10 cellular contexts compared by ENCODE assay signal in the genomic region with DNA sequence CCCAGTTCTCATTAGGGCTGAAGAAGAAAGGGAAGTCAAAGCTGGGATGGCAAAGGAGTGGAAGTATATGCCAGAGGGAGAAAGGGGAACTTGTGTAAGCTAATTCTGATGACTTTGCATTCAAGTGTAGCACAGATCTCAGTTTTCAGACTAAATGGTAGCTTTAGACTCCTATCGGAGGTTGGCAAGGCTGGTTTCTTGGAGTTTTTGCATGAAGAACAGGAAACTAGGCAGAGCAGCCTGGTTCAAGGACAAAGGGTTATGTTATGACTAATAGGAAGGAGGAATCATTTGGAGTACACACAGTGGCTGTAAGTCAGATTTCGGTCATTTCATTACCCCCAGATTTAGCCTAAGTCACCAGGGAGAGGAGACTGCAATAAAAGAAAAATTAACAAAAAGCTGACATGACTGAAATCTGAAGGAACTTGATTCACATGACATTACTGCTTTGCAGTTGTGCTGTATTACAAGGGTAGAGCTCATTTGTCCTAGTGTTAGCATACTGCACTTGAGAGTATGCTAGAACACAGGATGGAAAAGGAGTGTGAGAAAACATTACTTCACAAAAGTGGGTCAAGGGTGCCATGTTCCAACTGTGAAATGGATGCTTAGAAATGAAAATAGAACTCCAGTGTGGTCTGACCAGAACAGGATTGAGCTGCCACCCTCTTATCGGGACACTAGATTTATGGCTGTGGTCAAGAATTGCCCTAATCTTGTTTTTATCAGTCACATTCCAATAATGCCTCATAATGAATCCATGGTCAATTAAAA. TPM values are rescaled to one million over a fixed set of nuclear protein-coding genes. Genes with fewer than 3 reads are reported as not detected.
A peak's percentile ranks its signal among the peaks of the same experiment; 100 is the strongest.
DNase-seq lines count a peak whose midpoint lies in the region; ATAC-seq and TF ChIP-seq lines count a peak whose summit lies in the region.
"Had no signal": no experiment of that assay in that cellular context is flagged by ENCODE, and none has a peak within 500 bp of the region (broad histone marks: within the 10 kb centered on the region; RNA-seq: fewer than 3 reads in every experiment).

No MANE protein-coding gene starts in this region.

- peak overlapping the region; percentile 64 for H2AK5ac ChIP-seq in mesenchymal stem cell (ENCODE audit: low read length, severe bottlenecking)

- no peak for TF ChIP-seq CTCF in MCF 10A (IDR thresholded peaks at IDR 0.05; ENCODE audit: unreplicated experiment)
- no peak for TF ChIP-seq CTCF in breast epithelium (IDR thresholded peaks at IDR 0.05)
- TF ChIP-seq CTCF in colonic mucosa (IDR thresholded peaks at IDR 0.05) = no peak
- TF ChIP-seq CTCF in vagina (IDR thresholded peaks at IDR 0.05) = no peak

- H3K4me3 Mint-ChIP-seq in MCF 10A (ENCODE audit: unreplicated experiment) = no peak overlapping the region
- H3K4me3 Mint-ChIP-seq: activated T-cell treated with anti-CD3 and anti-CD28 coated beads, Interleukin-2, amount 50 U/mL, for 72 hours had no signal

- intact Hi-C loops in MCF 10A (cut with micrococcal nuclease) = no loop called here
- intact Hi-C loops in breast epithelium (cut with DNase I; ENCODE audit: low total_unique reads) = no loop called here
- intact Hi-C loops in colonic mucosa (cut with DNase I) = loop anchor here (10.0 kb wide), 2 partner anchors 344 to 464 kb away; no protein-coding TSS in a partner anchor
- intact Hi-C loops in vagina (cut with DNase I) = loop anchor here (10.0 kb wide), 1 partner anchor 46 kb away; no protein-coding TSS in a partner anchor
- intact Hi-C loops in head of caudate nucleus (cut with DNase I) = no loop called here

- H3K18ac ChIP-seq in mesenchymal stem cell (ENCODE audit: low read depth in 1 of 2, low read length in 2 of 2) = peak overlapping the region in 1 of 2 experiments; percentile 68

- H3K4me3 ChIP-seq in breast epithelium (no peak overlapping the region), colonic mucosa (no peak overlapping the region), mesenchymal stem cell (ENCODE audit: insufficient read depth in 1 of 2, low read depth in 1 of 2, low read length in 2 of 2) (no peak overlapping the region), vagina (no peak overlapping the region)

- CTCF ChIA-PET in MCF 10A (lab: Yijun Ruan, JAX) = interaction anchor here (0.5 to 1.8 kb wide), 7 partner anchors 12 to 571 kb away, joined by 3 to 6 read pairs (median 4); no protein-coding TSS in a partner anchor

- 20% methylated on average over 2 of the region's 3 CpGs for WGBS in mesenchymal stem cell

- no TSS peak for BruUV-seq in MCF 10A (replicated peaks; lab: Mats Ljungman, UMichigan)

- no peak overlapping the region for H3K14ac ChIP-seq in mesenchymal stem cell (ENCODE audit: low read length in 2 of 2)

- H2BK120ac ChIP-seq in mesenchymal stem cell (ENCODE audit: low read depth, low read length) = no peak overlapping the region

- peak overlapping the region in 1 of 2 donors; percentile 32 for H3K9ac ChIP-seq in colonic mucosa (ENCODE audit: low read depth in 2 of 2, low read length in 2 of 2)
- peak overlapping the region; percentile 56 for H3K9ac ChIP-seq in mesenchymal stem cell (ENCODE audit: low read length)

- H3K9me3 ChIP-seq in breast epithelium = no peaks in the 10 kb centered on the region
- H3K9me3 ChIP-seq in colonic mucosa = no peaks in the 10 kb centered on the region
- H3K9me3 ChIP-seq in mesenchymal stem cell (ENCODE audit: control insufficient read depth, low read length) = no peaks in the 10 kb centered on the region
- no peaks in the 10 kb centered on the region for H3K9me3 ChIP-seq in vagina

- H2BK15ac ChIP-seq in mesenchymal stem cell (ENCODE audit: low read depth, poor library complexity, severe bottlenecking) = no peak overlapping the region

- H3K27me3 Mint-ChIP-seq in MCF 10A (ENCODE audit: insufficient read depth, unreplicated experiment) = no peaks in the 10 kb centered on the region

- peaks cover 17% of the 10 kb centered on the region for H3K4me1 Mint-ChIP-seq in MCF 10A (ENCODE audit: insufficient read depth, unreplicated experiment)

- no peak for ATAC-seq in GM21447 (IDR thresholded peaks at IDR 0.05; ENCODE audit: unreplicated experiment)

- no peaks in the 10 kb centered on the region for H3K79me1 ChIP-seq in mesenchymal stem cell (replicated peaks; ENCODE audit: low read length, poor library complexity, severe bottlenecking)

- H4K91ac ChIP-seq in mesenchymal stem cell (ENCODE audit: low read length) = no peak overlapping the region

- H3K27me3 ChIP-seq in breast epithelium (no peaks in the 10 kb centered on the region), colonic mucosa (no peaks in the 10 kb centered on the region), mesenchymal stem cell (ENCODE audit: control insufficient read depth in 1 of 2, insufficient read depth in 1 of 2, low read length in 2 of 2) (no peaks in the 10 kb centered on the region), vagina (no peaks in the 10 kb centered on the region)

- H3K27ac ChIP-seq in breast epithelium (peak overlapping the region in 1 of 2 donors; percentile 38), colonic mucosa (peak overlapping the region; percentile 77), mesenchymal stem cell (ENCODE audit: low read length, poor library complexity, severe bottlenecking) (no peak overlapping the region), vagina (peak overlapping the region; percentile 59)

- TF ChIP-seq POLR2A in breast epithelium (IDR thresholded peaks at IDR 0.05) (no peak), vagina (IDR thresholded peaks at IDR 0.05) (no peak)

- no peak overlapping the region for H3K4me2 ChIP-seq in mesenchymal stem cell (ENCODE audit: low read length, poor library complexity, severe bottlenecking)

- no peaks in the 10 kb centered on the region for H3K36me3 ChIP-seq in breast epithelium
- H3K36me3 ChIP-seq in colonic mucosa = no peaks in the 10 kb centered on the region
- no peaks in the 10 kb centered on the region for H3K36me3 ChIP-seq in mesenchymal stem cell (ENCODE audit: control insufficient read depth in 1 of 2, insufficient read depth in 2 of 2, low read depth in 1 of 2, low read length in 2 of 2)
- H3K36me3 ChIP-seq in vagina = no peaks in the 10 kb centered on the region

- H3K4me1 ChIP-seq in breast epithelium (no peaks in the 10 kb centered on the region), colonic mucosa (peaks cover 10% of the 10 kb centered on the region), mesenchymal stem cell (ENCODE audit: control insufficient read depth, insufficient read depth, low read depth, low read length) (peaks cover 3% of the 10 kb centered on the region), vagina (peaks cover 27% of the 10 kb centered on the region)

- peak overlapping the region; percentile 67 to 86 for H2BK12ac ChIP-seq in mesenchymal stem cell (ENCODE audit: low read length in 2 of 2)

- no peaks in the 10 kb centered on the region for H3K9me3 Mint-ChIP-seq in MCF 10A (ENCODE audit: unreplicated experiment)
- H3K9me3 Mint-ChIP-seq: activated T-cell treated with anti-CD3 and anti-CD28 coated beads, Interleukin-2, amount 50 U/mL, for 72 hours had no signal

- H2BK5ac ChIP-seq in mesenchymal stem cell (ENCODE audit: low read depth, low read length, poor library complexity, severe bottlenecking) = no peak overlapping the region

- H3K23ac ChIP-seq in mesenchymal stem cell (ENCODE audit: low read length in 2 of 2) = no peak overlapping the region

- peak; percentile 46 for DNase-seq in MCF 10A (ENCODE audit: unreplicated experiment)
- no peak for DNase-seq in breast epithelium (ENCODE audit: low spot score in 2 of 2)
- DNase-seq in colonic mucosa = no peak
- peak; percentile 84 for DNase-seq in mesenchymal stem cell
- DNase-seq in vagina (ENCODE audit: extremely low spot score in 2 of 2) = no peak
- no peak for DNase-seq in hepatic stellate cell (ENCODE audit: low spot score)
- DNase-seq in head of caudate nucleus = no peak
- DNase-seq: activated T-cell treated with anti-CD3 and anti-CD28 coated beads, Interleukin-2, amount 50 U/mL, for 72 hours; NCI-H1694 had no signal

- no peak overlapping the region for H4K8ac ChIP-seq in mesenchymal stem cell (ENCODE audit: low read length)

- no peak overlapping the region for H2AFZ ChIP-seq in mesenchymal stem cell (ENCODE audit: low read depth, low read length)

- peak overlapping the region; percentile 10 to 17 for H3K4ac ChIP-seq in mesenchymal stem cell (ENCODE audit: low read depth in 1 of 2, low read length in 2 of 2)

- POLR2A ChIA-PET in MCF 10A (lab: Yijun Ruan, JAX) = interaction anchor here (0.8 to 7.0 kb wide), 3 partner anchors 22 to 408 kb away, joined by 3 to 82 read pairs (median 3); a partner anchor contains a TSS

- peak overlapping the region; percentile 33 for H3K27ac Mint-ChIP-seq in MCF 10A (ENCODE audit: low read depth, unreplicated experiment)
- H3K27ac Mint-ChIP-seq: activated T-cell treated with anti-CD3 and anti-CD28 coated beads, Interleukin-2, amount 50 U/mL, for 72 hours had no signal

- H3K36me3 Mint-ChIP-seq in MCF 10A (ENCODE audit: insufficient read depth, unreplicated experiment) = no peaks in the 10 kb centered on the region

RNA-seq across cellular contexts. Expression of a gene that starts 23.6 kb away (rescaled TPM):
- total RNA-seq in MCF 10A (2022) (8.7 and 10.6 TPM in 2 replicates), breast epithelium (100 to 1,000 TPM in 2 of 3 donors, 10 to 100 TPM in 1; 77.1 to 279 (median 252) TPM), colonic mucosa (10 to 100 TPM; 33.0 to 42.4 TPM), vagina (130 TPM)
- polyA plus RNA-seq in mesenchymal stem cell (2013, experiment 1 of 2) = 90.3 TPM
- 87.3 TPM for polyA plus RNA-seq in mesenchymal stem cell (2013, experiment 2 of 2)

RNA-seq across cellular contexts. Expression of a gene that starts 34.5 kb away (rescaled TPM):
- total RNA-seq in MCF 10A (2022) (28.3 and 28.7 TPM in 2 replicates), breast epithelium (10 to 100 TPM; 74.8 to 91.9 (median 88.2) TPM), colonic mucosa (10 to 100 TPM; 30.5 to 47.0 TPM), vagina (69.5 TPM)
- 21.0 TPM for polyA plus RNA-seq in mesenchymal stem cell (2013, experiment 1 of 2)
- polyA plus RNA-seq in mesenchymal stem cell (2013, experiment 2 of 2) = 20.2 TPM

Comparison
In these comparisons a context has a peak if more than half of its experiments do, and no peak if none do; other contexts are left out.
1. DNase-seq: peak in MCF 10A (single experiment) and mesenchymal stem cell (single experiment); none in breast epithelium (0 of 2), colonic mucosa (single experiment), vagina (0 of 2), hepatic stellate cell (single experiment) and head of caudate nucleus (0 of 42).
2. intact Hi-C loops: an anchor here in colonic mucosa (10.0 kb wide) and vagina (10.0 kb wide); none called in MCF 10A, breast epithelium and head of caudate nucleus.